Comparison of ENCODE assay signal across 23 cellular contexts in the genomic region with DNA sequence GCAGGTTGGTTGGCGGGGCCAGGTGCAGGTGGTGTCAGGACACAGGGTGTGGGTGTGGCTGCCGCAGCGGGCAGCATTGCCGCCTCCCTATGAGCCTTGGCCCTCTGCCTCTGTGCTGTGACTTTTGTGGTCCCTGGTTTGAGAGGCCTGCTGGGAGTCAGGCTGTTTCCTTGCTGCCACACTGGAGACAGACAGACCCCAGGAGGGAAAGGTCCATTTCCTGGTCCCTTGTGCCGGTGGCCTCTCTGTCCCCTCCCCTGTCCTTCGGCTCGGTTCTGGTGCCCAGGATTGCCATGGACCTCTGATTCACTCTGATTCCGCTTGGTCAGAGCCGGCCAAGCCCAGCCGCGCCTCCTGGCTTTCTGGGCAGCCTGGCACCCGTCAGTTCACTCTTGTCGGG.
"Had no signal": no experiment of that assay in that cellular context is flagged by ENCODE, and none has a peak within 500 bp of the region (broad histone marks: within the 10 kb centered on the region; RNA-seq: fewer than 3 reads in every experiment).

No MANE protein-coding gene starts in this region.

- H3K4me2 ChIP-seq: PC-9 had no signal

- H3K27ac ChIP-seq: PC-9, SJCRH30 had no signal

- H3K27me3 Mint-ChIP-seq: activated CD4-positive, alpha-beta T cell treated with anti-CD3 and anti-CD28 coated beads, Interleukin-2, amount 10 ng/mL, durations not matched to agents 24 days and 14 days; activated naive CD4-positive, alpha-beta T cell treated with anti-CD3 and anti-CD28 coated beads, Interleukin-2, amount 10 ng/mL, durations not matched to agents 7 days and 5 days; activated naive CD8-positive, alpha-beta T cell treated with anti-CD3 and anti-CD28 coated beads for 36 hours had no signal

- ATAC-seq: activated T-cell treated with anti-CD3 and anti-CD28 coated beads, Interleukin-2, amount 50 U/mL, for 72 hours; SK-N-SH treated with all-trans-retinoic acid at 6 μM for 48 hours had no signal

- H3K4me1 Mint-ChIP-seq: activated CD4-positive, alpha-beta T cell treated with anti-CD3 and anti-CD28 coated beads, Interleukin-2, amount 10 ng/mL, durations not matched to agents 24 days and 14 days; activated naive CD4-positive, alpha-beta T cell treated with anti-CD3 and anti-CD28 coated beads, Interleukin-2, amount 10 ng/mL, durations not matched to agents 7 days and 5 days had no signal

- H3K4me3 Mint-ChIP-seq: activated CD4-positive, alpha-beta T cell treated with anti-CD3 and anti-CD28 coated beads, Interleukin-2, amount 10 ng/mL, durations not matched to agents 24 days and 14 days; activated naive CD4-positive, alpha-beta T cell treated with anti-CD3 and anti-CD28 coated beads, Interleukin-2, amount 10 ng/mL, durations not matched to agents 7 days and 5 days; activated naive CD8-positive, alpha-beta T cell treated with anti-CD3 and anti-CD28 coated beads for 36 hours; activated T-cell treated with anti-CD3 and anti-CD28 coated beads, Interleukin-2, amount 50 U/mL, for 72 hours; T-helper 1 cell treated with Interleukin-12 subunit alpha and Interleukin-12 subunit beta and Interleukin-4 antibody, amounts not matched to agents 30 μg/mL and 1 μg/mL, for 36 hours had no signal

- H3K36me3 Mint-ChIP-seq: activated naive CD4-positive, alpha-beta T cell treated with anti-CD3 and anti-CD28 coated beads, Interleukin-2, amount 10 ng/mL, durations not matched to agents 7 days and 5 days had no signal

- H3K4me1 ChIP-seq: SJCRH30 had no signal

- DNase-seq: activated CD4-positive, alpha-beta T cell treated with anti-CD3 and anti-CD28 coated beads for 1 hour; activated CD4-positive, alpha-beta T cell treated with anti-CD3 and anti-CD28 coated beads, Interleukin-2, amount 10 ng/mL, durations not matched to agents 24 days and 14 days; activated CD4-positive, alpha-beta T cell treated with anti-CD3 and anti-CD28 coated beads, Interleukin-2, amount 50 U/mL, for 48 hours; activated CD8-positive, alpha-beta memory T cell treated with anti-CD3 and anti-CD28 coated beads for 24 hours; activated gamma-delta T cell treated with Interleukin-2 at 50 U/mL for 16 hours; activated naive CD4-positive, alpha-beta T cell treated with anti-CD3 and anti-CD28 coated beads, Interleukin-2, amount 10 ng/mL, durations not matched to agents 7 days and 5 days; activated naive CD8-positive, alpha-beta T cell treated with anti-CD3 and anti-CD28 coated beads for 36 hours; activated T-cell treated with anti-CD3 and anti-CD28 coated beads, Interleukin-2, amount 50 U/mL, for 72 hours; cerebellar nuclear complex; MG63; NCI-H1105; NCI-H1436; NCI-H1694 treated with DMSO at 0.1 percent for 48 hours; NCI-H2029 treated with DMSO at 0.1 percent for 48 hours; NCI-H510A treated with DMSO at 0.1 percent for 48 hours; NCI-H69; NK-92 treated with Interleukin-12 subunit alpha and Interleukin-12 subunit beta, amount 100 ng/mL, for 24 hours; PC-9; SJCRH30; SW 1271 had no signal

- H3K36me3 ChIP-seq: MG63, SJCRH30 had no signal

- H3K9me3 ChIP-seq: MG63, SJCRH30 had no signal

- H3K4me3 ChIP-seq: MG63, PC-9, SJCRH30 had no signal

- H3K27ac Mint-ChIP-seq: activated CD4-positive, alpha-beta T cell treated with anti-CD3 and anti-CD28 coated beads, Interleukin-2, amount 10 ng/mL, durations not matched to agents 24 days and 14 days; activated naive CD4-positive, alpha-beta T cell treated with anti-CD3 and anti-CD28 coated beads, Interleukin-2, amount 10 ng/mL, durations not matched to agents 7 days and 5 days; activated naive CD8-positive, alpha-beta T cell treated with anti-CD3 and anti-CD28 coated beads for 36 hours; activated T-cell treated with anti-CD3 and anti-CD28 coated beads, Interleukin-2, amount 50 U/mL, for 72 hours; activated T-helper 2 cell treated with anti-CD3 and anti-CD28 coated beads, Interferon-gamma antibody, Interleukin-2, Interleukin-4, amounts not matched to agents 10 μg/mL and 5 μg/mL and 100 μg/mL, durations not matched to agents 14 hours and 24 hours and 36 hours; T-helper 1 cell treated with Interleukin-12 subunit alpha and Interleukin-12 subunit beta and Interleukin-4 antibody, amounts not matched to agents 30 μg/mL and 1 μg/mL, for 36 hours had no signal

- H2AFZ ChIP-seq: PC-9 had no signal

- H3K27me3 ChIP-seq: MG63, SJCRH30 had no signal

- H3K9me3 Mint-ChIP-seq: activated CD4-positive, alpha-beta T cell treated with anti-CD3 and anti-CD28 coated beads, Interleukin-2, amount 10 ng/mL, durations not matched to agents 24 days and 14 days; activated naive CD4-positive, alpha-beta T cell treated with anti-CD3 and anti-CD28 coated beads, Interleukin-2, amount 10 ng/mL, durations not matched to agents 7 days and 5 days; activated naive CD8-positive, alpha-beta T cell treated with anti-CD3 and anti-CD28 coated beads for 36 hours; activated T-cell treated with anti-CD3 and anti-CD28 coated beads, Interleukin-2, amount 50 U/mL, for 72 hours; activated T-helper 2 cell treated with anti-CD3 and anti-CD28 coated beads, Interferon-gamma antibody, Interleukin-2, Interleukin-4, amounts not matched to agents 10 μg/mL and 5 μg/mL and 100 μg/mL, durations not matched to agents 14 hours and 24 hours and 36 hours; T-helper 1 cell treated with Interleukin-12 subunit alpha and Interleukin-12 subunit beta and Interleukin-4 antibody, amounts not matched to agents 30 μg/mL and 1 μg/mL, for 36 hours had no signal
